1 cellular context compared by ENCODE assay signal in the genomic region with DNA sequence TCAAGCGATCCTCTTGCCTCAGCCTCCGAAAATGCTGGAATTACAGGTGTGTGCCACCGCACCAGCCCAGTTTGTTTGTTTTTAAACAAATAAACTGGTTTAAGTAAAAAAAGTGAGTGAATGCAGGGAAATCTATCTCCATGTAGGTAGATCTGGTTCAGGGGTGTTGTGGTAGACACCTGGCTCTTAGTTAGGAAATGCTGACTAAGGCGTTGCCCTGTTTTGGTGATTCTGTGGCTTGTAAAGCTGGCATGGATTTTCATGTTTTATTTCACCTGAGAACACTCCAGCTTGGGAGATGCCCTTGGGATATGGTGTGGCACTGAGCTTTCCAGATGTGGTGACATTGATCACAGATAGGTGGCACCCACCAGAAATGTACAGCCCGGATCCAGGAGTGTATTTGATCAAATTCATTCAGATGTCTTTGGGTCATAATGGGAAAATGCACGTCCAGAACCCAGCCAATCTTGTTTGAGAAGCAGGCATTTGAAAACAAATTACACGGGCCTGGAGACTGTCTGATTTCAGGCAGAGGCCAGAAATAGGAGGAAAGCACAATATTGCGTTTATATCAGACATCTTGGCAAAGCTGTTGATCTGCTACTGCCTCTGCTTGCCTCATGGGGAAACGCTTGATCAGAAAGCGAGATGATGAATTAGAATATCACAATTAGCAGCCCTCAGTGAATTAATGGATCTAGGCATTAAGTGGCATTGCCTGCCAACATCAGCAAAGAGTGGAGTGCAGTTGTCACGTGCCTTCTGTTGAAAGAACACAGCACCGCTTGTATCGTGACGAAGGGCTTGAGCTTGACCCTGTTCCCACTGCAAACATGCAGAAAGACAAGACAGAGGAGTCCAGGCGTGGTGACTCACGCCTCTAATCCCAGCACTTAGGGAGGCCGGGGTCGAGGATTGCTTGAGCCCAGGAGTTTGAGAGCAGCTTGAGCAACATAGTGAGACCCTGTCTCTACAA.
TF ChIP-seq lines count a peak whose summit lies in the region.

No MANE protein-coding gene starts in this region.

TF ChIP-seq in K562, 482 proteins besides CTCF, POLR2A, EP300 and RAD21 (continued from another document):
- TF ChIP-seq BHLHE40 (IDR thresholded peaks at IDR 0.05; ENCODE audit: low read length) = 0 out of 2 replicates have a peak, but pooled peaks have one; percentile 44
- TF ChIP-seq, protein P1, sequence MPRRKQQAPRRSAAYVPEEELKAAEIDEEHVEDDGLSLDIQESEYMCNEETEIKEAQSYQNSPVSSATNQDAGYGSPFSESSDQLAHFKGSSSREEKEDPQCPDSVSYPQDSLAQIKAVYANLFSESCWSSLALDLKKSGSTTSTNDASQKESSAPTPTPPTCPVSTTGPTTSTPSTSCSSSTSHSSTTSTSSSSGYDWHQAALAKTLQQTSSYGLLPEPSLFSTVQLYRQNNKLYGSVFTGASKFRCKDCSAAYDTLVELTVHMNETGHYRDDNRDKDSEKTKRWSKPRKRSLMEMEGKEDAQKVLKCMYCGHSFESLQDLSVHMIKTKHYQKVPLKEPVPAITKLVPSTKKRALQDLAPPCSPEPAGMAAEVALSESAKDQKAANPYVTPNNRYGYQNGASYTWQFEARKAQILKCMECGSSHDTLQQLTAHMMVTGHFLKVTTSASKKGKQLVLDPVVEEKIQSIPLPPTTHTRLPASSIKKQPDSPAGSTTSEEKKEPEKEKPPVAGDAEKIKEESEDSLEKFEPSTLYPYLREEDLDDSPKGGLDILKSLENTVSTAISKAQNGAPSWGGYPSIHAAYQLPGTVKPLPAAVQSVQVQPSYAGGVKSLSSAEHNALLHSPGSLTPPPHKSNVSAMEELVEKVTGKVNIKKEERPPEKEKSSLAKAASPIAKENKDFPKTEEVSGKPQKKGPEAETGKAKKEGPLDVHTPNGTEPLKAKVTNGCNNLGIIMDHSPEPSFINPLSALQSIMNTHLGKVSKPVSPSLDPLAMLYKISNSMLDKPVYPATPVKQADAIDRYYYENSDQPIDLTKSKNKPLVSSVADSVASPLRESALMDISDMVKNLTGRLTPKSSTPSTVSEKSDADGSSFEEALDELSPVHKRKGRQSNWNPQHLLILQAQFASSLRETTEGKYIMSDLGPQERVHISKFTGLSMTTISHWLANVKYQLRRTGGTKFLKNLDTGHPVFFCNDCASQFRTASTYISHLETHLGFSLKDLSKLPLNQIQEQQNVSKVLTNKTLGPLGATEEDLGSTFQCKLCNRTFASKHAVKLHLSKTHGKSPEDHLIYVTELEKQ (CRISPR knock-in tag; IDR thresholded peaks at IDR 0.05) = no peak
- TF ChIP-seq, protein P2, sequence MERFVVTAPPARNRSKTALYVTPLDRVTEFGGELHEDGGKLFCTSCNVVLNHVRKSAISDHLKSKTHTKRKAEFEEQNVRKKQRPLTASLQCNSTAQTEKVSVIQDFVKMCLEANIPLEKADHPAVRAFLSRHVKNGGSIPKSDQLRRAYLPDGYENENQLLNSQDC (CRISPR knock-in tag; IDR thresholded peaks at IDR 0.05) = no peak
- TF ChIP-seq PURB (CRISPR knock-in tag; IDR thresholded peaks at IDR 0.05; ENCODE audit: low read depth) = no peak
- no peak for TF ChIP-seq PHF8 (IDR thresholded peaks at IDR 0.05; ENCODE audit: borderline replicate concordance, low read length)
- TF ChIP-seq RBM22 (IDR thresholded peaks at IDR 0.05; ENCODE audit: low read depth, low read length, poor library complexity, severe bottlenecking) = no peak
- TF ChIP-seq MAFK (IDR thresholded peaks at IDR 0.05; ENCODE audit: low read length) = peak; percentile 34; the same call in 1 of the 2 replicates
- TF ChIP-seq, protein P3, sequence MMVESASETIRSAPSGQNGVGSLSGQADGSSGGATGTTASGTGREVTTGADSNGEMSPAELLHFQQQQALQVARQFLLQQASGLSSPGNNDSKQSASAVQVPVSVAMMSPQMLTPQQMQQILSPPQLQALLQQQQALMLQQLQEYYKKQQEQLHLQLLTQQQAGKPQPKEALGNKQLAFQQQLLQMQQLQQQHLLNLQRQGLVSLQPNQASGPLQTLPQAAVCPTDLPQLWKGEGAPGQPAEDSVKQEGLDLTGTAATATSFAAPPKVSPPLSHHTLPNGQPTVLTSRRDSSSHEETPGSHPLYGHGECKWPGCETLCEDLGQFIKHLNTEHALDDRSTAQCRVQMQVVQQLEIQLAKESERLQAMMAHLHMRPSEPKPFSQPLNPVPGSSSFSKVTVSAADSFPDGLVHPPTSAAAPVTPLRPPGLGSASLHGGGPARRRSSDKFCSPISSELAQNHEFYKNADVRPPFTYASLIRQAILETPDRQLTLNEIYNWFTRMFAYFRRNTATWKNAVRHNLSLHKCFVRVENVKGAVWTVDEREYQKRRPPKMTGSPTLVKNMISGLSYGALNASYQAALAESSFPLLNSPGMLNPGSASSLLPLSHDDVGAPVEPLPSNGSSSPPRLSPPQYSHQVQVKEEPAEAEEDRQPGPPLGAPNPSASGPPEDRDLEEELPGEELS (CRISPR knock-in tag; IDR thresholded peaks at IDR 0.05; ENCODE audit: borderline replicate concordance) = no peak
- TF ChIP-seq HSF4 (CRISPR knock-in tag; IDR thresholded peaks at IDR 0.05; ENCODE audit: borderline replicate concordance) = no peak
- no peak for TF ChIP-seq ZKSCAN8 (CRISPR knock-in tag; IDR thresholded peaks at IDR 0.05)
- no peak for TF ChIP-seq ZKSCAN1 (IDR thresholded peaks at IDR 0.05; ENCODE audit: low read depth, low read length)
- TF ChIP-seq, protein P4, sequence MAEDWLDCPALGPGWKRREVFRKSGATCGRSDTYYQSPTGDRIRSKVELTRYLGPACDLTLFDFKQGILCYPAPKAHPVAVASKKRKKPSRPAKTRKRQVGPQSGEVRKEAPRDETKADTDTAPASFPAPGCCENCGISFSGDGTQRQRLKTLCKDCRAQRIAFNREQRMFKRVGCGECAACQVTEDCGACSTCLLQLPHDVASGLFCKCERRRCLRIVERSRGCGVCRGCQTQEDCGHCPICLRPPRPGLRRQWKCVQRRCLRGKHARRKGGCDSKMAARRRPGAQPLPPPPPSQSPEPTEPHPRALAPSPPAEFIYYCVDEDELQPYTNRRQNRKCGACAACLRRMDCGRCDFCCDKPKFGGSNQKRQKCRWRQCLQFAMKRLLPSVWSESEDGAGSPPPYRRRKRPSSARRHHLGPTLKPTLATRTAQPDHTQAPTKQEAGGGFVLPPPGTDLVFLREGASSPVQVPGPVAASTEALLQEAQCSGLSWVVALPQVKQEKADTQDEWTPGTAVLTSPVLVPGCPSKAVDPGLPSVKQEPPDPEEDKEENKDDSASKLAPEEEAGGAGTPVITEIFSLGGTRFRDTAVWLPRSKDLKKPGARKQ (CRISPR knock-in tag; IDR thresholded peaks at IDR 0.05) = no peak
- TF ChIP-seq C11orf30 (IDR thresholded peaks at IDR 0.05; ENCODE audit: low read depth) = peak; percentile 53; the same call in 1 of the 2 replicates
- no peak for TF ChIP-seq TARDBP (IDR thresholded peaks at IDR 0.05)
- peak; percentile 21; the same call in 1 of the 2 replicates for TF ChIP-seq MAFG (tag; conservative IDR thresholded peaks at IDR 0.05)
- TF ChIP-seq ZNF3 (CRISPR knock-in tag; IDR thresholded peaks at IDR 0.05) = no peak
- TF ChIP-seq, protein P5, sequence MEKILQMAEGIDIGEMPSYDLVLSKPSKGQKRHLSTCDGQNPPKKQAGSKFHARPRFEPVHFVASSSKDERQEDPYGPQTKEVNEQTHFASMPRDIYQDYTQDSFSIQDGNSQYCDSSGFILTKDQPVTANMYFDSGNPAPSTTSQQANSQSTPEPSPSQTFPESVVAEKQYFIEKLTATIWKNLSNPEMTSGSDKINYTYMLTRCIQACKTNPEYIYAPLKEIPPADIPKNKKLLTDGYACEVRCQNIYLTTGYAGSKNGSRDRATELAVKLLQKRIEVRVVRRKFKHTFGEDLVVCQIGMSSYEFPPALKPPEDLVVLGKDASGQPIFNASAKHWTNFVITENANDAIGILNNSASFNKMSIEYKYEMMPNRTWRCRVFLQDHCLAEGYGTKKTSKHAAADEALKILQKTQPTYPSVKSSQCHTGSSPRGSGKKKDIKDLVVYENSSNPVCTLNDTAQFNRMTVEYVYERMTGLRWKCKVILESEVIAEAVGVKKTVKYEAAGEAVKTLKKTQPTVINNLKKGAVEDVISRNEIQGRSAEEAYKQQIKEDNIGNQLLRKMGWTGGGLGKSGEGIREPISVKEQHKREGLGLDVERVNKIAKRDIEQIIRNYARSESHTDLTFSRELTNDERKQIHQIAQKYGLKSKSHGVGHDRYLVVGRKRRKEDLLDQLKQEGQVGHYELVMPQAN (IDR thresholded peaks at IDR 0.05; ENCODE audit: borderline replicate concordance) = no peak
- TF ChIP-seq, protein P6, sequence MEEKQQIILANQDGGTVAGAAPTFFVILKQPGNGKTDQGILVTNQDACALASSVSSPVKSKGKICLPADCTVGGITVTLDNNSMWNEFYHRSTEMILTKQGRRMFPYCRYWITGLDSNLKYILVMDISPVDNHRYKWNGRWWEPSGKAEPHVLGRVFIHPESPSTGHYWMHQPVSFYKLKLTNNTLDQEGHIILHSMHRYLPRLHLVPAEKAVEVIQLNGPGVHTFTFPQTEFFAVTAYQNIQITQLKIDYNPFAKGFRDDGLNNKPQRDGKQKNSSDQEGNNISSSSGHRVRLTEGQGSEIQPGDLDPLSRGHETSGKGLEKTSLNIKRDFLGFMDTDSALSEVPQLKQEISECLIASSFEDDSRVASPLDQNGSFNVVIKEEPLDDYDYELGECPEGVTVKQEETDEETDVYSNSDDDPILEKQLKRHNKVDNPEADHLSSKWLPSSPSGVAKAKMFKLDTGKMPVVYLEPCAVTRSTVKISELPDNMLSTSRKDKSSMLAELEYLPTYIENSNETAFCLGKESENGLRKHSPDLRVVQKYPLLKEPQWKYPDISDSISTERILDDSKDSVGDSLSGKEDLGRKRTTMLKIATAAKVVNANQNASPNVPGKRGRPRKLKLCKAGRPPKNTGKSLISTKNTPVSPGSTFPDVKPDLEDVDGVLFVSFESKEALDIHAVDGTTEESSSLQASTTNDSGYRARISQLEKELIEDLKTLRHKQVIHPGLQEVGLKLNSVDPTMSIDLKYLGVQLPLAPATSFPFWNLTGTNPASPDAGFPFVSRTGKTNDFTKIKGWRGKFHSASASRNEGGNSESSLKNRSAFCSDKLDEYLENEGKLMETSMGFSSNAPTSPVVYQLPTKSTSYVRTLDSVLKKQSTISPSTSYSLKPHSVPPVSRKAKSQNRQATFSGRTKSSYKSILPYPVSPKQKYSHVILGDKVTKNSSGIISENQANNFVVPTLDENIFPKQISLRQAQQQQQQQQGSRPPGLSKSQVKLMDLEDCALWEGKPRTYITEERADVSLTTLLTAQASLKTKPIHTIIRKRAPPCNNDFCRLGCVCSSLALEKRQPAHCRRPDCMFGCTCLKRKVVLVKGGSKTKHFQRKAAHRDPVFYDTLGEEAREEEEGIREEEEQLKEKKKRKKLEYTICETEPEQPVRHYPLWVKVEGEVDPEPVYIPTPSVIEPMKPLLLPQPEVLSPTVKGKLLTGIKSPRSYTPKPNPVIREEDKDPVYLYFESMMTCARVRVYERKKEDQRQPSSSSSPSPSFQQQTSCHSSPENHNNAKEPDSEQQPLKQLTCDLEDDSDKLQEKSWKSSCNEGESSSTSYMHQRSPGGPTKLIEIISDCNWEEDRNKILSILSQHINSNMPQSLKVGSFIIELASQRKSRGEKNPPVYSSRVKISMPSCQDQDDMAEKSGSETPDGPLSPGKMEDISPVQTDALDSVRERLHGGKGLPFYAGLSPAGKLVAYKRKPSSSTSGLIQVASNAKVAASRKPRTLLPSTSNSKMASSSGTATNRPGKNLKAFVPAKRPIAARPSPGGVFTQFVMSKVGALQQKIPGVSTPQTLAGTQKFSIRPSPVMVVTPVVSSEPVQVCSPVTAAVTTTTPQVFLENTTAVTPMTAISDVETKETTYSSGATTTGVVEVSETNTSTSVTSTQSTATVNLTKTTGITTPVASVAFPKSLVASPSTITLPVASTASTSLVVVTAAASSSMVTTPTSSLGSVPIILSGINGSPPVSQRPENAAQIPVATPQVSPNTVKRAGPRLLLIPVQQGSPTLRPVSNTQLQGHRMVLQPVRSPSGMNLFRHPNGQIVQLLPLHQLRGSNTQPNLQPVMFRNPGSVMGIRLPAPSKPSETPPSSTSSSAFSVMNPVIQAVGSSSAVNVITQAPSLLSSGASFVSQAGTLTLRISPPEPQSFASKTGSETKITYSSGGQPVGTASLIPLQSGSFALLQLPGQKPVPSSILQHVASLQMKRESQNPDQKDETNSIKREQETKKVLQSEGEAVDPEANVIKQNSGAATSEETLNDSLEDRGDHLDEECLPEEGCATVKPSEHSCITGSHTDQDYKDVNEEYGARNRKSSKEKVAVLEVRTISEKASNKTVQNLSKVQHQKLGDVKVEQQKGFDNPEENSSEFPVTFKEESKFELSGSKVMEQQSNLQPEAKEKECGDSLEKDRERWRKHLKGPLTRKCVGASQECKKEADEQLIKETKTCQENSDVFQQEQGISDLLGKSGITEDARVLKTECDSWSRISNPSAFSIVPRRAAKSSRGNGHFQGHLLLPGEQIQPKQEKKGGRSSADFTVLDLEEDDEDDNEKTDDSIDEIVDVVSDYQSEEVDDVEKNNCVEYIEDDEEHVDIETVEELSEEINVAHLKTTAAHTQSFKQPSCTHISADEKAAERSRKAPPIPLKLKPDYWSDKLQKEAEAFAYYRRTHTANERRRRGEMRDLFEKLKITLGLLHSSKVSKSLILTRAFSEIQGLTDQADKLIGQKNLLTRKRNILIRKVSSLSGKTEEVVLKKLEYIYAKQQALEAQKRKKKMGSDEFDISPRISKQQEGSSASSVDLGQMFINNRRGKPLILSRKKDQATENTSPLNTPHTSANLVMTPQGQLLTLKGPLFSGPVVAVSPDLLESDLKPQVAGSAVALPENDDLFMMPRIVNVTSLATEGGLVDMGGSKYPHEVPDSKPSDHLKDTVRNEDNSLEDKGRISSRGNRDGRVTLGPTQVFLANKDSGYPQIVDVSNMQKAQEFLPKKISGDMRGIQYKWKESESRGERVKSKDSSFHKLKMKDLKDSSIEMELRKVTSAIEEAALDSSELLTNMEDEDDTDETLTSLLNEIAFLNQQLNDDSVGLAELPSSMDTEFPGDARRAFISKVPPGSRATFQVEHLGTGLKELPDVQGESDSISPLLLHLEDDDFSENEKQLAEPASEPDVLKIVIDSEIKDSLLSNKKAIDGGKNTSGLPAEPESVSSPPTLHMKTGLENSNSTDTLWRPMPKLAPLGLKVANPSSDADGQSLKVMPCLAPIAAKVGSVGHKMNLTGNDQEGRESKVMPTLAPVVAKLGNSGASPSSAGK (IDR thresholded peaks at IDR 0.05) = no peak
- TF ChIP-seq STAG1 (CRISPR knock-in tag; IDR thresholded peaks at IDR 0.05; ENCODE audit: borderline replicate concordance) = no peak
